ENCODE assay signal across 1 cellular context in genomic region chr22:24175160-24175808, GRCh38.
TF ChIP-seq lines count a peak whose summit lies in the region.

No MANE protein-coding gene starts in this region.

TF ChIP-seq in GM12878, 131 proteins besides CTCF, POLR2A, EP300 and RAD21 (continued from another document):
- no peak for TF ChIP-seq ATF2 (IDR thresholded peaks at IDR 0.05; ENCODE audit: low read length)
- no peak for TF ChIP-seq KLF5 (IDR thresholded peaks at IDR 0.05; ENCODE audit: partially characterized antibody)
- TF ChIP-seq, protein P1, sequence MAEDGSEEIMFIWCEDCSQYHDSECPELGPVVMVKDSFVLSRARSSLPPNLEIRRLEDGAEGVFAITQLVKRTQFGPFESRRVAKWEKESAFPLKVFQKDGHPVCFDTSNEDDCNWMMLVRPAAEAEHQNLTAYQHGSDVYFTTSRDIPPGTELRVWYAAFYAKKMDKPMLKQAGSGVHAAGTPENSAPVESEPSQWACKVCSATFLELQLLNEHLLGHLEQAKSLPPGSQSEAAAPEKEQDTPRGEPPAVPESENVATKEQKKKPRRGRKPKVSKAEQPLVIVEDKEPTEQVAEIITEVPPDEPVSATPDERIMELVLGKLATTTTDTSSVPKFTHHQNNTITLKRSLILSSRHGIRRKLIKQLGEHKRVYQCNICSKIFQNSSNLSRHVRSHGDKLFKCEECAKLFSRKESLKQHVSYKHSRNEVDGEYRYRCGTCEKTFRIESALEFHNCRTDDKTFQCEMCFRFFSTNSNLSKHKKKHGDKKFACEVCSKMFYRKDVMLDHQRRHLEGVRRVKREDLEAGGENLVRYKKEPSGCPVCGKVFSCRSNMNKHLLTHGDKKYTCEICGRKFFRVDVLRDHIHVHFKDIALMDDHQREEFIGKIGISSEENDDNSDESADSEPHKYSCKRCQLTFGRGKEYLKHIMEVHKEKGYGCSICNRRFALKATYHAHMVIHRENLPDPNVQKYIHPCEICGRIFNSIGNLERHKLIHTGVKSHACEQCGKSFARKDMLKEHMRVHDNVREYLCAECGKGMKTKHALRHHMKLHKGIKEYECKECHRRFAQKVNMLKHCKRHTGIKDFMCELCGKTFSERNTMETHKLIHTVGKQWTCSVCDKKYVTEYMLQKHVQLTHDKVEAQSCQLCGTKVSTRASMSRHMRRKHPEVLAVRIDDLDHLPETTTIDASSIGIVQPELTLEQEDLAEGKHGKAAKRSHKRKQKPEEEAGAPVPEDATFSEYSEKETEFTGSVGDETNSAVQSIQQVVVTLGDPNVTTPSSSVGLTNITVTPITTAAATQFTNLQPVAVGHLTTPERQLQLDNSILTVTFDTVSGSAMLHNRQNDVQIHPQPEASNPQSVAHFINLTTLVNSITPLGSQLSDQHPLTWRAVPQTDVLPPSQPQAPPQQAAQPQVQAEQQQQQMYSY (CRISPR knock-in tag; IDR thresholded peaks at IDR 0.05): no peak
- no peak for TF ChIP-seq SP1 (IDR thresholded peaks at IDR 0.05; ENCODE audit: low read depth, low read length)
- TF ChIP-seq, protein P2, sequence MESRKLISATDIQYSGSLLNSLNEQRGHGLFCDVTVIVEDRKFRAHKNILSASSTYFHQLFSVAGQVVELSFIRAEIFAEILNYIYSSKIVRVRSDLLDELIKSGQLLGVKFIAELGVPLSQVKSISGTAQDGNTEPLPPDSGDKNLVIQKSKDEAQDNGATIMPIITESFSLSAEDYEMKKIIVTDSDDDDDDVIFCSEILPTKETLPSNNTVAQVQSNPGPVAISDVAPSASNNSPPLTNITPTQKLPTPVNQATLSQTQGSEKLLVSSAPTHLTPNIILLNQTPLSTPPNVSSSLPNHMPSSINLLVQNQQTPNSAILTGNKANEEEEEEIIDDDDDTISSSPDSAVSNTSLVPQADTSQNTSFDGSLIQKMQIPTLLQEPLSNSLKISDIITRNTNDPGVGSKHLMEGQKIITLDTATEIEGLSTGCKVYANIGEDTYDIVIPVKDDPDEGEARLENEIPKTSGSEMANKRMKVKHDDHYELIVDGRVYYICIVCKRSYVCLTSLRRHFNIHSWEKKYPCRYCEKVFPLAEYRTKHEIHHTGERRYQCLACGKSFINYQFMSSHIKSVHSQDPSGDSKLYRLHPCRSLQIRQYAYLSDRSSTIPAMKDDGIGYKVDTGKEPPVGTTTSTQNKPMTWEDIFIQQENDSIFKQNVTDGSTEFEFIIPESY (IDR thresholded peaks at IDR 0.05): no peak
- peak; percentile 49 for TF ChIP-seq YY1 (IDR thresholded peaks at IDR 0.05; ENCODE audit: low read depth, low read length)
- no peak for TF ChIP-seq CREM (IDR thresholded peaks at IDR 0.05; ENCODE audit: low read depth)
- no peak for TF ChIP-seq STAT3 (IDR thresholded peaks at IDR 0.05; ENCODE audit: low read depth, low read length)
- TF ChIP-seq PBX3 (IDR thresholded peaks at IDR 0.05; ENCODE audit: insufficient replicate concordance, low read depth, low read length): peak; percentile 68
- no peak for TF ChIP-seq PAX8 (IDR thresholded peaks at IDR 0.05)
